Comparison of ENCODE assay signal across 10 cellular contexts in the genomic region with DNA sequence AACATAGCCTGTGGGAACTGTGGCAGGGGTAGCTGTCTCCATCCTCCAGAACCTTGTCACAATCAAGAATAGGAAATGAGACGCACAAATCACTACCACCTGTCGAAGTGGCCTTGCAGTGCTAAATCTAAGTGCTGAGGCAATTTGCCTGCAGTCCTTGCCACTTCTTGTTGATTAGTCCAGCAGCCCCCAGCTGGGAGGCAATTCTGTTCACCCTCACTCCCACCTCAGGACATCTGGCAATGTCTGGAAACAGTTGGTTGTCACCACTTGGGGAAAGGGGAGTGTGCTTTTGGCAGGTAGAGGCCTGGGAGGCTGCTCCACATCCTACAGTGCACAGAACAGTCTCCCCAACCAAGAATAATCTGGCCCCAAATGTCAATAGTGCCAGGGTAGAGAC. TPM values are rescaled to one million over a fixed set of nuclear protein-coding genes. Genes with fewer than 3 reads are reported as not detected.
A peak's percentile ranks its signal among the peaks of the same experiment; 100 is the strongest.
DNase-seq lines count a peak whose midpoint lies in the region; TF ChIP-seq lines count a peak whose summit lies in the region.
"Had no signal": no experiment of that assay in that cellular context is flagged by ENCODE, and none has a peak within 500 bp of the region (broad histone marks: within the 10 kb centered on the region; RNA-seq: fewer than 3 reads in every experiment).

No MANE protein-coding gene starts in this region.

- TF ChIP-seq CTCF in cardiac muscle cell (IDR thresholded peaks at IDR 0.05; ENCODE audit: low read depth, low read length), result no peak
- TF ChIP-seq CTCF in uterus (IDR thresholded peaks at IDR 0.05), result no peak
- TF ChIP-seq CTCF in hepatocyte (IDR thresholded peaks at IDR 0.05; ENCODE audit: poor library complexity), result no peak

- H3K4me1 ChIP-seq in cardiac muscle cell (ENCODE audit: low read depth) (peaks cover 23% of the 10 kb centered on the region), adipocyte (ENCODE audit: control insufficient read depth, insufficient read depth, low read length) (peaks cover 62% of the 10 kb centered on the region), mesodermal cell (ENCODE audit: control insufficient read depth, insufficient read depth, low read length, poor library complexity, severe bottlenecking) (peaks cover 5% of the 10 kb centered on the region), uterus (peaks cover 0 to 21% of the 10 kb centered on the region in 2 donors), hepatocyte (ENCODE audit: insufficient read depth) (peaks cover 5% of the 10 kb centered on the region)

- peak overlapping the region; percentile 69 for H3K9ac ChIP-seq in adipocyte (ENCODE audit: low read length)

- H3K4me2 ChIP-seq in hepatocyte, result no peak overlapping the region

- no peaks in the 10 kb centered on the region for H4K20me1 ChIP-seq in hepatocyte (ENCODE audit: insufficient read depth, poor library complexity, severe bottlenecking)

- DNase-seq in cardiac muscle cell (ENCODE audit: low read depth in 1 of 2, low spot score in 1 of 2), result peak in 1 of 2 donors; percentile 55
- no peak for DNase-seq in cardiac septum (ENCODE audit: low spot score)
- no peak for DNase-seq in adipocyte (ENCODE audit: low read depth)
- DNase-seq in uterus, result no peak
- no peak for DNase-seq in hepatocyte (ENCODE audit: low spot score)
- no peak for DNase-seq in SIG-M5 (lab: John Stamatoyannopoulos, UW)
- DNase-seq in NCI-H2107 treated with DMSO at 0.1 percent for 48 hours (lab: John Stamatoyannopoulos, UW; ENCODE audit: unreplicated experiment), result no peak
- DNase-seq: BE2C, NCI-H187 treated with DMSO at 0.1 percent for 48 hours had no signal

- H3K36me3 ChIP-seq in cardiac muscle cell (no peaks in the 10 kb centered on the region), adipocyte (ENCODE audit: control insufficient read depth, insufficient read depth, low read length, severe bottlenecking) (no peaks in the 10 kb centered on the region), mesodermal cell (ENCODE audit: control insufficient read depth, insufficient read depth, low read length) (no peaks in the 10 kb centered on the region), uterus (no peaks in the 10 kb centered on the region), hepatocyte (replicated peaks; ENCODE audit: insufficient read depth, low read depth) (no peaks in the 10 kb centered on the region)
- H3K36me3 ChIP-seq: BE2C had no signal

- H2AFZ ChIP-seq in hepatocyte, result no peak overlapping the region

- H3K27ac ChIP-seq in cardiac muscle cell (peak overlapping the region; percentile 34), mesodermal cell (ENCODE audit: low read depth, low read length, severe bottlenecking) (peak overlapping the region; percentile 54), uterus (peak overlapping the region; percentile 72 to 73), hepatocyte (no peak overlapping the region)

- H3K9me3 ChIP-seq in cardiac muscle cell (ENCODE audit: low read depth), result no peaks in the 10 kb centered on the region
- H3K9me3 ChIP-seq in adipocyte (ENCODE audit: control insufficient read depth, low read length), result no peaks in the 10 kb centered on the region
- no peaks in the 10 kb centered on the region for H3K9me3 ChIP-seq in mesodermal cell (ENCODE audit: control insufficient read depth, low read length)
- H3K9me3 ChIP-seq in uterus, result no peaks in the 10 kb centered on the region
- no peaks in the 10 kb centered on the region for H3K9me3 ChIP-seq in hepatocyte (ENCODE audit: low read depth)

- no peak overlapping the region for H3K4me3 ChIP-seq in cardiac muscle cell
- H3K4me3 ChIP-seq in adipocyte (ENCODE audit: low read length), result no peak overlapping the region
- H3K4me3 ChIP-seq in mesodermal cell (ENCODE audit: extremely low read depth, insufficient read depth, low read length, poor library complexity, severe bottlenecking), result no peak overlapping the region
- no peak overlapping the region for H3K4me3 ChIP-seq in uterus
- H3K4me3 ChIP-seq in hepatocyte, result no peak overlapping the region

- WGBS in mesodermal cell (ENCODE audit: insufficient coverage in 2 of 2), 2 experiments, result 94% methylated on average over 2 of the region's 2 CpGs
- WGBS in hepatocyte (ENCODE audit: low lambda C conversion rate, missing lambda C conversion rate), result 76% methylated on average over 2 of the region's 2 CpGs

- intact Hi-C loops in cardiac septum (cut with DNase I), result loop anchor here (5.0 kb wide), 1 partner anchor 42 kb away; no protein-coding TSS in a partner anchor
- intact Hi-C loops in uterus (cut with DNase I; ENCODE audit: low total_unique reads), result no loop called here

- no peak for TF ChIP-seq POLR2A in uterus (IDR thresholded peaks at IDR 0.05)

- H3K27me3 ChIP-seq in cardiac muscle cell (no peaks in the 10 kb centered on the region), adipocyte (replicated peaks; ENCODE audit: control insufficient read depth, insufficient read depth, low read length) (no peaks in the 10 kb centered on the region), uterus (no peaks in the 10 kb centered on the region), hepatocyte (no peaks in the 10 kb centered on the region)
- H3K27me3 ChIP-seq: BE2C had no signal

- no peaks in the 10 kb centered on the region for H3K9me2 ChIP-seq in hepatocyte (replicated peaks; ENCODE audit: insufficient read depth)

- H3K79me2 ChIP-seq in hepatocyte, result no peaks in the 10 kb centered on the region

RNA-seq across cellular contexts. Expression of a gene that starts 10.7 kb away (rescaled TPM):
- total RNA-seq in cardiac muscle cell (2.9 and 3.0 TPM in 2 replicates), cardiac septum (4.0 TPM), uterus (10 to 100 TPM; 10.5 to 77.9 (median 22.8) TPM), hepatocyte (2.3 and 4.0 TPM in 2 replicates)
- polyA plus RNA-seq in cardiac muscle cell (3.9 and 7.7 TPM in 2 replicates), hepatocyte (4.2 and 4.9 TPM in 2 replicates)
- 7.6 TPM for polyA plus RNA-seq in mesodermal cell (2013, experiment 1 of 2)
- polyA plus RNA-seq in mesodermal cell (2013, experiment 2 of 2), result 5.1 TPM

RNA-seq across cellular contexts. Expression of a gene that starts 35.8 kb away (rescaled TPM):
- not detected in 2 replicates for total RNA-seq in cardiac muscle cell
- 0.21 TPM in 1 of 2 replicates, not detected in the other for polyA plus RNA-seq in cardiac muscle cell
- total RNA-seq in cardiac septum, result not detected
- polyA plus RNA-seq in mesodermal cell (2013, experiment 1 of 2), result not detected
- not detected for polyA plus RNA-seq in mesodermal cell (2013, experiment 2 of 2)
- total RNA-seq in uterus, result not detected
- total RNA-seq in hepatocyte, result not detected in 2 replicates
- not detected in 2 replicates for polyA plus RNA-seq in hepatocyte
